8 cellular contexts compared by ENCODE assay signal in the genomic region with DNA sequence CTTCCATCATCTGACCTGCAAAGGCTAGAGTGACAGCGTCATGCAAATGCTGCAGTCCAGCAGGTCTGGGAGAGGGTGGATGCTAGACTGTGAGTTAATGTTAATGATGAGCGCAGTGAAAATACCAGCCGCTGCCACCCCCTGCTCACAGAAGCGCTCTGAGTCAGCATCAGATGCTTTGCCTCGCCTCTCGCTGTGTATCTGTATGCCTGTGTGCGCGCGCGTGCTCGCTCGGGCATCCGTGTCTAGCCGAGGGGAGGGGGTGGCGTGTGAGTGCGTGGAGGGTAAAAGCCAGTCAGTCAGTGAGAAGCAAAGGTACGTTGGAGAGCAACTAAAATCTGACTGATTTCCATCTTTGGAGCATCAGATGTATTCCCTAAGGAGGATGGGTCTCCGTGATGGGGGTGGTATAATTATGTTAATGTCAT.
DNase-seq lines count a peak whose midpoint lies in the region; ATAC-seq and TF ChIP-seq lines count a peak whose summit lies in the region.

No MANE protein-coding gene starts in this region.

- no peak for TF ChIP-seq EP300 in stomach (IDR thresholded peaks at IDR 0.05)

- H3K9me3 ChIP-seq in stomach (no peaks in the 10 kb centered on the region), HAP-1 (no peaks in the 10 kb centered on the region)

- H3K4me3 ChIP-seq in stomach (peak overlapping the region; percentile 36 to 42 (median 40)), HAP-1 (no peak overlapping the region)

- 18 to 47% (median 26%) methylated on average over 18 of the region's 18 CpGs for WGBS in stomach, 5 donors

- ATAC-seq in GM21360 (IDR thresholded peaks at IDR 0.05; ENCODE audit: unreplicated experiment): no peak

- in situ Hi-C loops in HAP-1 (cut with MboI; ENCODE audit: low sequenced_read_pairs): no loop called here

- peak; percentile 76 for DNase-seq in AG08395 (ENCODE audit: low spot score)
- DNase-seq in NCI-H1417 treated with DMSO at 0.1 percent for 48 hours (lab: John Stamatoyannopoulos, UW): peak; percentile 74
- peak in 60 of 61 donors; percentile 22 to 98 (median 87) for DNase-seq in caudate nucleus (lab: John Stamatoyannopoulos, UW)
- DNase-seq in inferior parietal cortex (ENCODE audit: extremely low spot score): peak; percentile 85
- DNase-seq in stomach: peak; percentile 31
- no peak for DNase-seq in HAP-1 (ENCODE audit: low spot score in 2 of 2)
- DNase-seq in SIG-M5 treated with dmso at 0.1 percent for 504 hours (lab: John Stamatoyannopoulos, UW; ENCODE audit: unreplicated experiment): no peak

- H3K36me3 ChIP-seq in stomach (no peaks in the 10 kb centered on the region), HAP-1 (replicated peaks) (no peaks in the 10 kb centered on the region)

- peaks cover 0 to 32% (median 14%) of the 10 kb centered on the region in 4 donors for H3K4me1 ChIP-seq in stomach
- H3K4me1 ChIP-seq in HAP-1: peaks cover 8% of the 10 kb centered on the region; the same call in 1 of the 2 replicates

- no peak for TF ChIP-seq POLR2A in stomach (IDR thresholded peaks at IDR 0.05)

- H3K27ac ChIP-seq in caudate nucleus (ENCODE audit: low read depth, low read length) (peak overlapping the region; percentile 97), stomach (peak overlapping the region in 4 of 5 donors; percentile 50 to 77 (median 70))

- intact Hi-C loops in stomach (cut with DNase I; ENCODE audit: low total_unique reads): no loop called here

- no peaks in the 10 kb centered on the region for H3K27me3 ChIP-seq in stomach
- H3K27me3 ChIP-seq in HAP-1 (ENCODE audit: low read depth): no peaks in the 10 kb centered on the region

- no peak for TF ChIP-seq CTCF in stomach (IDR thresholded peaks at IDR 0.05)

Comparison
In these comparisons a context has a peak if more than half of its experiments do, and no peak if none do; other contexts are left out.
1. DNase-seq: peak in AG08395 (single experiment), NCI-H1417 treated with DMSO at 0.1 percent for 48 hours (single experiment), caudate nucleus (60 of 61), inferior parietal cortex (single experiment) and stomach (single experiment); none in HAP-1 (0 of 2) and SIG-M5 treated with dmso at 0.1 percent for 504 hours (single experiment).